In genomic region chr4:109553130-109553529, GRCh38 we compare ENCODE assay signal across 9 cellular contexts.
"Had no signal": no experiment of that assay in that cellular context is flagged by ENCODE, and none has a peak within 500 bp of the region (broad histone marks: within the 10 kb centered on the region; RNA-seq: fewer than 3 reads in every experiment).

No MANE protein-coding gene starts in this region.

- ATAC-seq: GM23338, HCT116, K562 had no signal

- H3K27ac Mint-ChIP-seq: GM23338 had no signal

- H3K4me3 Mint-ChIP-seq: GM23338 had no signal

- FAIRE-seq: H1, HTR-8/SVneo, K562 had no signal

- DNase-seq: H7, IMR-90, Kasumi-1, KG1 had no signal
